25 cellular contexts compared by ENCODE assay signal in the genomic region with DNA sequence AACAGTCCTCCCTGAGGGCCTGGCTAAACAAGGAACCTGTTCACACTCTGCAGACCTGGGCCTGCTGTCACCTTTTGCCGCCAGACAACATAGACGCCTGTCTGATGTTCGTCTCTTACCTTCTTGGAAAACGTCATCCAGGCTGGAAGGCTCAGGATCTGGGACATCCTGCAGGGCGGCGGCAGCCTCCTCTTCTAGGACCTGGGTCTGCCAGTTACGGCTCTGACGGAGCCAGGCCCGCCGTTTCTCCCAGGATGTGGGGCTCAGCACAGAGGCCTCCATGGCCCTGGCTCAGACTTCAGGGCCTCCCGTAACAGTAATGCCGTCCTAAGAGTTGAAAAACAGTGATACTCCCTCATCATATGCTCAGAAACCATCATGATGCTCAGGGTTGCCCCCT. TPM values are rescaled to one million over a fixed set of nuclear protein-coding genes. Genes with fewer than 3 reads are reported as not detected.
DNase-seq lines count a peak whose midpoint lies in the region; ATAC-seq and TF ChIP-seq lines count a peak whose summit lies in the region.
"Had no signal": no experiment of that assay in that cellular context is flagged by ENCODE, and none has a peak within 500 bp of the region (broad histone marks: within the 10 kb centered on the region; RNA-seq: fewer than 3 reads in every experiment).

No MANE protein-coding gene starts in this region.

- no peak for ATAC-seq in left cardiac atrium
- ATAC-seq in T-cell (replicated peaks in 1 of 4) = no peak
- no peak for ATAC-seq in activated naive CD8-positive, alpha-beta T cell treated with anti-CD3 and anti-CD28 coated beads, Interleukin-2, amount 50 U/mL, for 24 hours
- no peak for ATAC-seq in GM18858 (IDR thresholded peaks at IDR 0.05; ENCODE audit: unreplicated experiment)
- ATAC-seq: HCT116, K562 had no signal

- peak overlapping the region; percentile 75 to 92 for H3K27ac Mint-ChIP-seq in T-cell
- H3K27ac Mint-ChIP-seq in activated naive CD8-positive, alpha-beta T cell treated with anti-CD3 and anti-CD28 coated beads, Interleukin-2, amount 50 U/mL, for 24 hours = peak overlapping the region; percentile 24
- H3K27ac Mint-ChIP-seq: endodermal cell had no signal

- H3K4me3 Mint-ChIP-seq in T-cell = peak overlapping the region in 2 of 3 donors; percentile 17 to 62
- no peak overlapping the region for H3K4me3 Mint-ChIP-seq in activated naive CD8-positive, alpha-beta T cell treated with anti-CD3 and anti-CD28 coated beads, Interleukin-2, amount 50 U/mL, for 24 hours
- H3K4me3 Mint-ChIP-seq: endodermal cell had no signal

- intact Hi-C loops in left ventricle myocardium inferior (cut with micrococcal nuclease) (no loop called here), left cardiac atrium (cut with DNase I) (no loop called here), spleen (cut with DNase I; ENCODE audit: low total_unique reads) (no loop called here)

- no peak for DNase-seq in left ventricle myocardium inferior
- no peak for DNase-seq in left cardiac atrium
- no peak for DNase-seq in T-cell
- DNase-seq in activated naive CD8-positive, alpha-beta T cell treated with anti-CD3 and anti-CD28 coated beads, Interleukin-2, amount 50 U/mL, for 24 hours = no peak
- DNase-seq in spleen = peak; percentile 70
- no peak for DNase-seq in amygdala (lab: John Stamatoyannopoulos, UW)
- DNase-seq: activated gamma-delta T cell treated with Interleukin-2 at 50 U/mL for 16 hours; DMS53; endodermal cell; esophagus squamous epithelium; kidney; NCI-H146; NCI-H524 treated with DMSO at 0.1 percent for 48 hours; occipital lobe; retina; stimulated activated CD4-positive, alpha-beta T cell treated with anti-CD3 and anti-CD28 coated beads, Interleukin-4, amount 100 ng/mL, for 1 hour; stimulated activated naive CD4-positive, alpha-beta T cell treated with Interleukin-2 at 50 U/mL for 16 hours; tibial artery; WERI-Rb-1 had no signal

- H3K36me3 ChIP-seq in left ventricle myocardium inferior (no peaks in the 10 kb centered on the region), spleen (peaks cover 0 to 33% (median 10%) of the 10 kb centered on the region in 6 donors)
- H3K36me3 ChIP-seq: esophagus squamous epithelium, tibial artery, WERI-Rb-1 had no signal

- CTCF ChIA-PET in T-cell (lab: Charles Lee) = interaction anchor here in 1 of 2 donors (1.3 to 1.6 kb wide), 4 partner anchors 8 to 225 kb away, joined by 3 to 4 read pairs (median 3); no protein-coding TSS in a partner anchor

- H3K4me1 Mint-ChIP-seq in T-cell = peaks cover 95 to 98% (median 95%) of the 10 kb centered on the region in 3 donors
- peaks cover 87% of the 10 kb centered on the region for H3K4me1 Mint-ChIP-seq in activated naive CD8-positive, alpha-beta T cell treated with anti-CD3 and anti-CD28 coated beads, Interleukin-2, amount 50 U/mL, for 24 hours

- no peak for TF ChIP-seq CTCF in left ventricle myocardium inferior (IDR thresholded peaks at IDR 0.05; ENCODE audit: borderline replicate concordance)
- TF ChIP-seq CTCF in spleen (IDR thresholded peaks at IDR 0.05 in 8 of 11, conservative IDR thresholded peaks at IDR 0.05 in 3 of 11) = no peak

- H3K4me3 ChIP-seq in left ventricle myocardium inferior (no peak overlapping the region), spleen (no peak overlapping the region)
- H3K4me3 ChIP-seq: esophagus squamous epithelium, K562, lung, tibial artery had no signal

- POLR2A ChIA-PET in T-cell (lab: Charles Lee) = no interaction called here

- no peaks in the 10 kb centered on the region for H3K9me3 Mint-ChIP-seq in T-cell
- no peaks in the 10 kb centered on the region for H3K9me3 Mint-ChIP-seq in activated naive CD8-positive, alpha-beta T cell treated with anti-CD3 and anti-CD28 coated beads, Interleukin-2, amount 50 U/mL, for 24 hours
- H3K9me3 Mint-ChIP-seq: endodermal cell had no signal

- H3K9me3 ChIP-seq in left ventricle myocardium inferior (replicated peaks) (no peaks in the 10 kb centered on the region), spleen (no peaks in the 10 kb centered on the region)
- H3K9me3 ChIP-seq: esophagus squamous epithelium, tibial artery had no signal

- H3K4me1 ChIP-seq in left ventricle myocardium inferior = peaks cover 8% of the 10 kb centered on the region
- H3K4me1 ChIP-seq in spleen = peaks cover 0 to 38% (median 3%) of the 10 kb centered on the region in 6 donors
- H3K4me1 ChIP-seq: esophagus squamous epithelium, tibial artery had no signal

- H3K27me3 ChIP-seq in left ventricle myocardium inferior (ENCODE audit: low read depth) = peaks cover 31% of the 10 kb centered on the region
- no peaks in the 10 kb centered on the region for H3K27me3 ChIP-seq in spleen (replicated peaks in 1 of 7)
- H3K27me3 ChIP-seq: esophagus squamous epithelium, tibial artery had no signal

- no peak for TF ChIP-seq POLR2A in spleen (IDR thresholded peaks at IDR 0.05)

- peaks cover 71% of the 10 kb centered on the region for H3K36me3 Mint-ChIP-seq in T-cell
- peaks cover 85% of the 10 kb centered on the region for H3K36me3 Mint-ChIP-seq in activated naive CD8-positive, alpha-beta T cell treated with anti-CD3 and anti-CD28 coated beads, Interleukin-2, amount 50 U/mL, for 24 hours (ENCODE audit: low read depth)

- 88 to 94% (median 92%) methylated on average over 12 of the region's 12 CpGs for WGBS in spleen, 5 donors

- H3K27ac ChIP-seq in left ventricle myocardium inferior (replicated peaks) = peak overlapping the region; percentile 28
- no peak overlapping the region for H3K27ac ChIP-seq in spleen
- H3K27ac ChIP-seq: esophagus squamous epithelium, tibial artery, WERI-Rb-1 had no signal

- no peaks in the 10 kb centered on the region for H3K27me3 Mint-ChIP-seq in T-cell
- H3K27me3 Mint-ChIP-seq in activated naive CD8-positive, alpha-beta T cell treated with anti-CD3 and anti-CD28 coated beads, Interleukin-2, amount 50 U/mL, for 24 hours = no peaks in the 10 kb centered on the region

RNA-seq across cellular contexts. Expression of gene TESPA1, which starts 10.3 kb away (rescaled TPM):
- total RNA-seq in left ventricle myocardium inferior (0.27 TPM), left cardiac atrium (under 1 TPM; 0.47 to 0.74 TPM), T-cell (100 to 1,000 TPM; 141 to 215 (median 170) TPM), spleen (10 to 100 TPM in 6 of 7 donors, 1 to 10 TPM in 1; 9.3 to 16.8 (median 13.8) TPM)
- polyA plus RNA-seq in spleen = 10 to 100 TPM in 1 of 3 donors, 1 to 10 TPM in 2; 7.3 to 10.4 (median 7.7) TPM
- total RNA-seq: endodermal cell, occipital lobe had no signal

RNA-seq across cellular contexts. Expression of gene NEUROD4, which starts 45.5 kb away (rescaled TPM):
- not detected for total RNA-seq in left ventricle myocardium inferior
- not detected for total RNA-seq in left cardiac atrium
- total RNA-seq in T-cell = under 1 TPM in 1 of 5 donors, not detected in 4; 0.06 TPM
- total RNA-seq in spleen = not detected
- not detected for polyA plus RNA-seq in spleen
- total RNA-seq: activated CD8-positive, alpha-beta memory T cell treated with anti-CD3 and anti-CD28 coated beads for 36 hours; endodermal cell; esophagus squamous epithelium; K562; kidney; lung; T-helper 2 cell treated with Interferon-gamma antibody and Interleukin-4, amounts not matched to agents 100 ng/mL and 5 ng/mL, for 36 hours had no signal
- polyA plus RNA-seq: K562, lung had no signal

Comparison
In these comparisons a context has a peak if more than half of its experiments do, and no peak if none do; other contexts are left out.
1. RNA of gene TESPA1, which starts 10.3 kb away (total RNA-seq): 141 to 215 TPM in T-cell; 9.3 to 16.8 TPM in spleen, 0.47 to 0.74 TPM in left cardiac atrium and 0.27 TPM in left ventricle myocardium inferior (single experiment); every median in the first group is over 4 times any median in the second.